In the genomic region with DNA sequence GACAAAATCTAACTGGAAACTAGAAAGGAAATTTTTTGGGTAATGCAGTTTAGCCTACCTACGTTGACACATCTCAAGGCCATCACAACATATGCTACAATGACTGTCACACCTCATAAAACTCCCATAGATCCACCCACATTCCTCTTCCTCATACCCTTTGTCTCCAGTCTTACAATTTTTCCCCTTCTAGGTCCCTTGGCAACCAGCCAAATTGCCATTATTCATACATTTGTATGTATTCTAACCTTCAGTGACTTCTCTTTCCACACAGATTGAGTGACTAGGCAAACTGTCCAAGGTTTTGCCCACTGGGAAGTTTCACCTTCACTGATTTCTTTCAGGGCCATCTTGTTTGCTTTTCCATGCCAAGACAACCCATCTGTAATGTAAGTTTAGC, we compare ENCODE assay signal across 28 cellular contexts.
DNase-seq lines count a peak whose midpoint lies in the region; ATAC-seq, FAIRE-seq and TF ChIP-seq lines count a peak whose summit lies in the region.
"Had no signal": no experiment of that assay in that cellular context is flagged by ENCODE, and none has a peak within 500 bp of the region (broad histone marks: within the 10 kb centered on the region; RNA-seq: fewer than 3 reads in every experiment).

No MANE protein-coding gene starts in this region.

- no peak overlapping the region for H3K4me2 ChIP-seq in K562 (ENCODE audit: insufficient read depth, low read length)
- H3K4me2 ChIP-seq: A549; BLaER1 treated with 17β-estradiol and CSF1 and Interleukin-3, amounts not matched to agents 10 nM and 100 nM; SK-N-SH had no signal

- H3K4me1 ChIP-seq in K562 (replicated peaks in 1 of 2; ENCODE audit: control insufficient read depth in 2 of 2, insufficient read depth in 2 of 2, low read length in 2 of 2): no peaks in the 10 kb centered on the region
- H3K4me1 ChIP-seq in upper lobe of right lung: no peaks in the 10 kb centered on the region
- H3K4me1 ChIP-seq: A549 had no signal

- no peak for TF ChIP-seq RAD21 in K562 (CRISPR knock-in tag; conservative IDR thresholded peaks at IDR 0.05 in 1 of 2, IDR thresholded peaks at IDR 0.05 in 1 of 2)

- no peaks in the 10 kb centered on the region for H3K9me1 ChIP-seq in K562 (ENCODE audit: control insufficient read depth, insufficient read depth, low read length)

- 0% methylated on average over 1 of the region's 1 CpG for WGBS in K562 (ENCODE audit: insufficient coverage, low coverage, missing lambda C conversion rate)

- H3K9me3 ChIP-seq in K562 (replicated peaks; ENCODE audit: control insufficient read depth, insufficient read depth, low read depth, low read length) (no peaks in the 10 kb centered on the region), upper lobe of right lung (no peaks in the 10 kb centered on the region)
- H3K9me3 ChIP-seq: A549, MG63 had no signal

- H3K36me3 ChIP-seq in K562 (ENCODE audit: control insufficient read depth, insufficient read depth, low read length) (no peaks in the 10 kb centered on the region), upper lobe of right lung (no peaks in the 10 kb centered on the region)
- H3K36me3 ChIP-seq: BLaER1 treated with 17β-estradiol and CSF1 and Interleukin-3, amounts not matched to agents 10 nM and 100 nM; MG63 had no signal

- in situ Hi-C loops in Caki2 (cut with HindIII; ENCODE audit: low pct_unique_long_range_greater_than_20kb, low sequenced_read_pairs) (no loop called here), K562 (cut with MboI) (no loop called here)

- CTCF ChIA-PET in K562 (lab: Yijun Ruan, JAX; ENCODE audit: low intra/inter-chr PET ratio): no interaction called here

- ATAC-seq in K562 (no peak), HG03196 (IDR thresholded peaks at IDR 0.05; ENCODE audit: unreplicated experiment) (no peak), upper lobe of right lung (no peak), GM18505 (IDR thresholded peaks at IDR 0.05; ENCODE audit: unreplicated experiment) (no peak)
- ATAC-seq: A549 had no signal

- TF ChIP-seq POLR2A in K562 (conservative IDR thresholded peaks at IDR 0.05) (no peak), GM18505 (IDR thresholded peaks at IDR 0.05; ENCODE audit: borderline replicate concordance, extremely low read depth, insufficient read depth, insufficient read length) (no peak)

- H3K4me3 ChIP-seq in K562 (no peak overlapping the region), upper lobe of right lung (no peak overlapping the region)
- H3K4me3 ChIP-seq: A549; BLaER1 treated with 17β-estradiol and CSF1 and Interleukin-3, amounts not matched to agents 10 nM and 100 nM; GM23248; MG63 had no signal

- H3K79me2 ChIP-seq in K562 (ENCODE audit: control insufficient read depth, insufficient read depth, low read length): no peaks in the 10 kb centered on the region

- no peak overlapping the region for H3K27ac ChIP-seq in K562 (ENCODE audit: extremely low read depth, low read depth, low read length)
- no peak overlapping the region for H3K27ac ChIP-seq in upper lobe of right lung
- H3K27ac ChIP-seq: A549; BLaER1 treated with 17β-estradiol and CSF1 and Interleukin-3, amounts not matched to agents 10 nM and 100 nM; GM23248; HL-60 had no signal

- BruUV-seq in K562 (replicated peaks; lab: Mats Ljungman, UMichigan): no TSS peak

- no peak overlapping the region for H2AFZ ChIP-seq in K562 (ENCODE audit: low read depth, low read length)
- H2AFZ ChIP-seq: GM23248 had no signal

- intact Hi-C loops in K562 (cut with micrococcal nuclease) (no loop called here), upper lobe of right lung (cut with DNase I) (no loop called here)

- H3K9ac ChIP-seq in K562 (ENCODE audit: insufficient read depth in 1 of 2, low read depth in 2 of 2, low read length in 2 of 2): no peak overlapping the region
- H3K9ac ChIP-seq: BLaER1 treated with 17β-estradiol and CSF1 and Interleukin-3, amounts not matched to agents 10 nM and 100 nM; GM23248; SK-N-SH had no signal

- DNase-seq in NCI-H2171 treated with DMSO at 0.1 percent for 48 hours (lab: John Stamatoyannopoulos, UW) (peak; percentile 5), NCI-H2171 (lab: John Stamatoyannopoulos, UW) (no peak), Caki2 (ENCODE audit: low read depth) (peak; percentile 51), HCEC 1CT (peak; percentile 18), K562 (ENCODE audit: extremely low read depth in 1 of 4, low spot score in 3 of 4) (peak in 1 of 4 experiments; percentile 6), upper lobe of right lung (no peak)
- DNase-seq: AML-193; CD4-positive, alpha-beta T cell; COR-L47; GM23248; H7; HFFc6; KBM-7; MG63; NCI-H1694 treated with DMSO at 0.1 percent for 48 hours; NCI-H2081; NCI-H446 treated with DMSO at 0.1 percent for 48 hours; NCI-H526; SK-N-SH; SW 1271; T-helper 9 cell had no signal

- no peaks in the 10 kb centered on the region for H3K27me3 ChIP-seq in K562 (ENCODE audit: control insufficient read depth in 2 of 2, insufficient read depth in 2 of 2, low read length in 2 of 2)
- H3K27me3 ChIP-seq in upper lobe of right lung: no peaks in the 10 kb centered on the region
- H3K27me3 ChIP-seq: BLaER1 treated with 17β-estradiol and CSF1 and Interleukin-3, amounts not matched to agents 10 nM and 100 nM; MG63 had no signal

- TF ChIP-seq CTCF in K562 (IDR thresholded peaks at IDR 0.05 in 2 of 3, conservative IDR thresholded peaks at IDR 0.05 in 1 of 3; ENCODE audit: insufficient read depth in 2 of 3, low read depth in 1 of 3, low read length in 3 of 3) (no peak), upper lobe of right lung (IDR thresholded peaks at IDR 0.05) (no peak)

- no peaks in the 10 kb centered on the region for H4K20me1 ChIP-seq in K562 (replicated peaks; ENCODE audit: control insufficient read depth, insufficient read depth, low read length)
- H4K20me1 ChIP-seq: BLaER1 treated with 17β-estradiol and CSF1 and Interleukin-3, amounts not matched to agents 10 nM and 100 nM had no signal

- no peak for FAIRE-seq in K562 (lab: Jason Lieb, UNC)
- FAIRE-seq: A549, G401.6, RCC 7860 had no signal

- TF ChIP-seq EP300 in K562 (IDR thresholded peaks at IDR 0.05; ENCODE audit: low read length): no peak

- POLR2A ChIA-PET in K562 (lab: Yijun Ruan, JAX): no interaction called here

TF ChIP-seq in K562, 482 proteins besides CTCF, POLR2A, EP300 and RAD21:
- TF ChIP-seq HMG20B (CRISPR knock-in tag; IDR thresholded peaks at IDR 0.05) (no peak), PHB2 (IDR thresholded peaks at IDR 0.05; ENCODE audit: low read depth) (no peak), CHD2 (IDR thresholded peaks at IDR 0.05; ENCODE audit: low read depth, low read length) (no peak), MAFF (IDR thresholded peaks at IDR 0.05; ENCODE audit: low read length) (no peak), NFIC (IDR thresholded peaks at IDR 0.05) (peak; percentile 90), FIP1L1 (IDR thresholded peaks at IDR 0.05; ENCODE audit: low read depth, low read length, poor library complexity, severe bottlenecking) (no peak), NFIX (CRISPR knock-in tag; IDR thresholded peaks at IDR 0.05; ENCODE audit: low read depth) (peak; percentile 72; the same call in 1 of the 2 replicates)

Comparison
In these comparisons a context has a peak if more than half of its experiments do, and no peak if none do; other contexts are left out.
1. DNase-seq: peak in NCI-H2171 treated with DMSO at 0.1 percent for 48 hours (single experiment), Caki2 (single experiment) and HCEC 1CT (single experiment); none in NCI-H2171 (single experiment) and upper lobe of right lung (single experiment).